ENCODE assay signal across 43 cellular contexts in genomic region chr12:48472259-48472658, GRCh38. TPM values are rescaled to one million over a fixed set of nuclear protein-coding genes. Genes with fewer than 3 reads are reported as not detected.
"Had no signal": no experiment of that assay in that cellular context is flagged by ENCODE, and none has a peak within 500 bp of the region (broad histone marks: within the 10 kb centered on the region; RNA-seq: fewer than 3 reads in every experiment).

Gene ANP32D, plus strand, starts transcription at chr12:48472559. Its CDS starts 106 bp downstream, at chr12:48472665.

- H3K4me3 Mint-ChIP-seq: activated naive CD4-positive, alpha-beta T cell treated with anti-CD3 and anti-CD28 coated beads for 36 hours; activated naive CD4-positive, alpha-beta T cell treated with anti-CD3 and anti-CD28 coated beads, Interleukin-2, amount 10 ng/mL, durations not matched to agents 7 days and 5 days; activated naive CD8-positive, alpha-beta T cell; activated naive CD8-positive, alpha-beta T cell treated with anti-CD3 and anti-CD28 coated beads for 36 hours; activated naive CD8-positive, alpha-beta T cell treated with anti-CD3 and anti-CD28 coated beads, Interleukin-2, amount 10 ng/mL, durations not matched to agents 7 days and 5 days; activated naive CD8-positive, alpha-beta T cell treated with anti-CD3 and anti-CD28 coated beads, Interleukin-2, amount 50 U/mL, for 24 hours; activated T-cell treated with anti-CD3 and anti-CD28 coated beads, Interleukin-2, amount 50 U/mL, for 24 hours; activated T-cell treated with anti-CD3 and anti-CD28 coated beads, Interleukin-2, amount 50 U/mL, for 4 hours; activated T-cell treated with anti-CD3 and anti-CD28 coated beads, Interleukin-2, amount 50 U/mL, for 72 hours; activated T-helper 1 cell treated with anti-CD3 and anti-CD28 coated beads, Interleukin-12 subunit alpha, Interleukin-12 subunit beta, Interleukin-2, Interleukin-4 antibody, amounts not matched to agents 30 ng/mL and 10 ng/mL and 1 ng/mL, durations not matched to agents 14 hours and 24 hours and 36 hours; activated T-helper 17 cell treated with anti-CD3 and anti-CD28 coated beads, Interleukin-2, amount 50 U/mL, for 72 hours; brain; central memory CD8-positive, alpha-beta T cell had no signal

- H3K27ac ChIP-seq: adrenal gland, ascending aorta, body of pancreas, brain microvascular endothelial cell, breast epithelium, cardiac muscle cell had no signal

- DNase-seq: activated effector memory CD4-positive, alpha-beta T cell treated with anti-CD3 and anti-CD28 coated beads, Interleukin-2, amount 50 U/mL, for 16 hours; activated effector memory CD4-positive, alpha-beta T cell treated with Interleukin-2 at 50 U/mL for 16 hours; activated gamma-delta T cell; activated gamma-delta T cell treated with Interleukin-2 at 50 U/mL for 16 hours; activated naive CD4-positive, alpha-beta T cell treated with anti-CD3 and anti-CD28 coated beads for 36 hours; activated naive CD4-positive, alpha-beta T cell treated with anti-CD3 and anti-CD28 coated beads, Interleukin-2, amount 10 ng/mL, durations not matched to agents 7 days and 5 days; activated naive CD4-positive, alpha-beta T cell treated with anti-CD3 and anti-CD28 coated beads, Interleukin-2, amount 50 U/mL, for 16 hours; activated naive CD4-positive, alpha-beta T cell treated with Interleukin-2 at 50 U/mL for 16 hours; activated naive CD8-positive, alpha-beta T cell treated with anti-CD3 and anti-CD28 coated beads for 36 hours; activated naive CD8-positive, alpha-beta T cell treated with anti-CD3 and anti-CD28 coated beads, Interleukin-2, amount 10 ng/mL, durations not matched to agents 7 days and 5 days; activated naive CD8-positive, alpha-beta T cell treated with anti-CD3 and anti-CD28 coated beads, Interleukin-2, amount 50 U/mL, for 24 hours; activated T-cell treated with anti-CD3 and anti-CD28 coated beads for 4 hours; activated T-cell treated with anti-CD3 and anti-CD28 coated beads, Interleukin-2, amount 50 U/mL, for 1 hour; activated T-cell treated with anti-CD3 and anti-CD28 coated beads, Interleukin-2, amount 50 U/mL, for 24 hours; activated T-cell treated with anti-CD3 and anti-CD28 coated beads, Interleukin-2, amount 50 U/mL, for 4 hours; activated T-cell treated with anti-CD3 and anti-CD28 coated beads, Interleukin-2, amount 50 U/mL, for 48 hours; activated T-cell treated with anti-CD3 and anti-CD28 coated beads, Interleukin-2, amount 50 U/mL, for 72 hours; adrenal gland; amniotic stem cell; amygdala; anterior cingulate cortex; aorta; body of pancreas; brain microvascular endothelial cell; caudate nucleus; central memory CD4-positive, alpha-beta T cell; cerebellar nuclear complex had no signal

- H3K4me1 ChIP-seq: adrenal gland, ascending aorta, body of pancreas, breast epithelium had no signal

- H3K27me3 Mint-ChIP-seq: activated naive CD8-positive, alpha-beta T cell treated with anti-CD3 and anti-CD28 coated beads, Interleukin-2, amount 10 ng/mL, durations not matched to agents 7 days and 5 days had no signal

- H3K27ac Mint-ChIP-seq: activated naive CD4-positive, alpha-beta T cell treated with anti-CD3 and anti-CD28 coated beads for 36 hours; activated naive CD4-positive, alpha-beta T cell treated with anti-CD3 and anti-CD28 coated beads, Interleukin-2, amount 10 ng/mL, durations not matched to agents 7 days and 5 days; activated naive CD4-positive, alpha-beta T cell treated with anti-CD3 and anti-CD28 coated beads, Interleukin-2, amount 50 U/mL, for 72 hours; activated naive CD8-positive, alpha-beta T cell; activated naive CD8-positive, alpha-beta T cell treated with anti-CD3 and anti-CD28 coated beads for 36 hours; activated naive CD8-positive, alpha-beta T cell treated with anti-CD3 and anti-CD28 coated beads, Interleukin-2, amount 10 ng/mL, durations not matched to agents 7 days and 5 days; activated naive CD8-positive, alpha-beta T cell treated with anti-CD3 and anti-CD28 coated beads, Interleukin-2, amount 50 U/mL, for 24 hours; activated T-cell treated with anti-CD3 and anti-CD28 coated beads, Interleukin-2, amount 50 U/mL, for 24 hours; activated T-cell treated with anti-CD3 and anti-CD28 coated beads, Interleukin-2, amount 50 U/mL, for 72 hours; activated T-helper 1 cell treated with anti-CD3 and anti-CD28 coated beads, Interleukin-12 subunit alpha, Interleukin-12 subunit beta, Interleukin-2, Interleukin-4 antibody, amounts not matched to agents 30 ng/mL and 10 ng/mL and 1 ng/mL, durations not matched to agents 14 hours and 24 hours and 36 hours; activated T-helper 17 cell treated with anti-CD3 and anti-CD28 coated beads, Interleukin-2, amount 50 U/mL, for 72 hours; activated T-helper 2 cell treated with anti-CD3 and anti-CD28 coated beads, Interferon-gamma antibody, Interleukin-2, Interleukin-4, amounts not matched to agents 10 μg/mL and 5 μg/mL and 100 μg/mL, durations not matched to agents 14 hours and 24 hours and 36 hours; brain had no signal

- H3K4me3 ChIP-seq: adrenal gland, ascending aorta, body of pancreas, breast epithelium, cardiac muscle cell had no signal

- FAIRE-seq: astrocyte, bronchial epithelial cell had no signal

- H3K9me3 ChIP-seq: adrenal gland had no signal

- H3K4me1 Mint-ChIP-seq: activated naive CD4-positive, alpha-beta T cell treated with anti-CD3 and anti-CD28 coated beads, Interleukin-2, amount 10 ng/mL, durations not matched to agents 7 days and 5 days; activated naive CD8-positive, alpha-beta T cell treated with anti-CD3 and anti-CD28 coated beads for 36 hours; activated naive CD8-positive, alpha-beta T cell treated with anti-CD3 and anti-CD28 coated beads, Interleukin-2, amount 10 ng/mL, durations not matched to agents 7 days and 5 days; activated naive CD8-positive, alpha-beta T cell treated with anti-CD3 and anti-CD28 coated beads, Interleukin-2, amount 50 U/mL, for 24 hours; activated T-helper 17 cell treated with anti-CD3 and anti-CD28 coated beads, Interleukin-2, amount 50 U/mL, for 72 hours; brain; central memory CD8-positive, alpha-beta T cell had no signal

- ATAC-seq: activated naive CD4-positive, alpha-beta T cell treated with anti-CD3 and anti-CD28 coated beads, Interleukin-2, amount 50 U/mL, for 72 hours; activated naive CD8-positive, alpha-beta T cell treated with anti-CD3 and anti-CD28 coated beads, Interleukin-2, amount 50 U/mL, for 24 hours; activated T-cell treated with anti-CD3 and anti-CD28 coated beads, Interleukin-2, amount 50 U/mL, for 4 hours; activated T-cell treated with anti-CD3 and anti-CD28 coated beads, Interleukin-2, amount 50 U/mL, for 72 hours; activated T-helper 17 cell treated with anti-CD3 and anti-CD28 coated beads, Interleukin-2, amount 50 U/mL, for 72 hours; body of pancreas had no signal

- H3K36me3 Mint-ChIP-seq: activated naive CD4-positive, alpha-beta T cell treated with anti-CD3 and anti-CD28 coated beads, Interleukin-2, amount 10 ng/mL, durations not matched to agents 7 days and 5 days; brain had no signal

RNA-seq across cellular contexts. Expression of gene ANP32D, which starts in this region (rescaled TPM):
- total RNA-seq: activated naive CD4-positive, alpha-beta T cell treated with anti-CD3 and anti-CD28 coated beads for 36 hours; activated naive CD4-positive, alpha-beta T cell treated with anti-CD3 and anti-CD28 coated beads, Interleukin-2, amount 50 U/mL, for 72 hours; activated naive CD8-positive, alpha-beta T cell treated with anti-CD3 and anti-CD28 coated beads for 36 hours; activated naive CD8-positive, alpha-beta T cell treated with anti-CD3 and anti-CD28 coated beads, Interleukin-2, amount 10 ng/mL, durations not matched to agents 7 days and 5 days; activated T-cell treated with anti-CD3 and anti-CD28 coated beads, Interleukin-2, amount 50 U/mL, for 4 hours; activated T-cell treated with anti-CD3 and anti-CD28 coated beads, Interleukin-2, amount 50 U/mL, for 72 hours; activated T-helper 1 cell treated with anti-CD3 and anti-CD28 coated beads, Interleukin-12 subunit alpha, Interleukin-12 subunit beta, Interleukin-2, Interleukin-4 antibody, amounts not matched to agents 30 ng/mL and 10 ng/mL and 1 ng/mL, durations not matched to agents 14 hours and 24 hours and 36 hours; activated T-helper 17 cell treated with anti-CD3 and anti-CD28 coated beads, Interleukin-2, amount 50 U/mL, for 72 hours; activated T-helper 2 cell treated with anti-CD3 and anti-CD28 coated beads, Interferon-gamma antibody, Interleukin-2, Interleukin-4, amounts not matched to agents 10 μg/mL and 5 μg/mL and 100 μg/mL, durations not matched to agents 14 hours and 24 hours and 36 hours; aorta; ascending aorta; astrocyte; body of pancreas; bronchial epithelial cell; cardiac muscle cell; cardiac septum; cerebellum; chondrocyte had no signal
- polyA plus RNA-seq: adipose tissue, aorta, cardiac muscle cell had no signal
